24 cellular contexts compared by ENCODE assay signal in genomic region chr17:177155-177554, GRCh38. TPM values are rescaled to one million over a fixed set of nuclear protein-coding genes. Genes with fewer than 3 reads are reported as not detected.
"Had no signal": no experiment of that assay in that cellular context is flagged by ENCODE, and none has a peak within 500 bp of the region (broad histone marks: within the 10 kb centered on the region; RNA-seq: fewer than 3 reads in every experiment).

No MANE protein-coding gene starts in this region.

- H3K4me3 ChIP-seq: colonic mucosa, esophagus squamous epithelium, gastroesophageal sphincter, left ventricle myocardium inferior, lung, pancreas, stomach, thoracic aorta, transverse colon had no signal

- H3K27me3 ChIP-seq: pancreas had no signal

- H3K36me3 ChIP-seq: colonic mucosa, esophagus squamous epithelium, gastroesophageal sphincter, left ventricle myocardium inferior, pancreas, stomach, thoracic aorta, transverse colon had no signal

- ATAC-seq: gastroesophageal sphincter, left cardiac atrium, pancreas had no signal

- FAIRE-seq: kidney, pancreas, small intestine had no signal

- H3K9me3 ChIP-seq: colonic mucosa, esophagus squamous epithelium, gastroesophageal sphincter, left ventricle myocardium inferior, pancreas, stomach, thoracic aorta, transverse colon had no signal

- H3K27ac Mint-ChIP-seq: progenitor cell of endocrine pancreas had no signal

- DNase-seq: colonic mucosa; dermis blood vessel endothelial cell; esophagus squamous epithelium; foreskin fibroblast; kidney; left cardiac atrium; left ventricle myocardium inferior; mesenchymal stem cell; midbrain; pancreas; right cardiac atrium; small intestine; stimulated activated CD4-positive, alpha-beta T cell treated with anti-CD3 and anti-CD28 coated beads, Interleukin-12 subunit alpha, Interleukin-12 subunit beta, amount 100 ng/mL, for 4 hours; stimulated activated naive CD4-positive, alpha-beta T cell; stomach; substantia nigra; transverse colon had no signal

- H3K4me1 ChIP-seq: colonic mucosa had no signal

- H3K27ac ChIP-seq: colonic mucosa, esophagus squamous epithelium, gastroesophageal sphincter, left ventricle myocardium inferior, pancreas, stomach, thoracic aorta, transverse colon had no signal

RNA-seq across cellular contexts. Expression of gene SCGB1C2, which starts 39.8 kb away (rescaled TPM):
- total RNA-seq: colonic mucosa, dermis blood vessel endothelial cell, epithelial cell of proximal tubule, esophagus squamous epithelium, gastroesophageal sphincter, kidney, left cardiac atrium, left ventricle myocardium inferior, lung, progenitor cell of endocrine pancreas, right cardiac atrium, stomach, thoracic aorta, transverse colon, ureter had no signal
- polyA plus RNA-seq: lung, neural cell, pancreas, right cardiac atrium, small intestine, stomach had no signal
